In the genomic region with DNA sequence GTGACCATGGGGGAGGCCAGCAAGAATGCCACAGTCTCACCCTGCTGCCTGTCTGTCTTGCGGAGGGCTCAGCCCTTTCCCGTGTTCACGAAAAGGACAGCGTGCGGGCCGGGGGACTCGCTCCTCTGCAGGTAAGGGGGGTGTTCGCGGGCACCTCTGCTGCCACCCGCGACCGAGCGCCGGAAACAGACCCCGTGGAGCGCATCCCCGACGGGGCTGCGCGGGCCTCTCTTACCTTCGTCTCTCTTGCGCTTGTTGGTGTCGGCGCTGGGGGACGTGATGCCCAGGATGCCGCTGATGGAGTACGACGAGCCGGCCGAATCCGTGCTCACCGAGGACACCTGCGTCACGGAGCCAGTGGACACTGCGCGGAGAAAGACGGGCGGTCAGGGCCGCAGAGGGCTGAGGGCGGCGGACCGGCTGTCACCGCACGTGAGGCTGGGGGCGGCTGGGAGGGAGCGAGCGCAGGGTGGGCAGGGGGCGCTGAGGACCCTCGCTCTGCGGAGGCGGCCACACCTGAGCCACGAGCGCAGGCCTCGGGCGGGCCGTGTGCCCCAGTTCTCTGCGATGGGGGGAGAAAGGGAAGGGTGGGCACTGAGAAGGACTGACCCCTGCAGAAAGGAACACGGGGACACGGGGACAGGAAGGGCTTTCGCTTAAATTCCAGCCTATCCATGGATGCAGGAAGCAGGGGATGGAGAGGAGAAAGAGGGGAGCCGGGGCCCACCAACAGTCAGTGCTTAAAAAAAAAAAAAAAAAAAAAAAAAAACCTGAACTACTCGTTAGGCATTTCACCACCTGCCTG, we compare ENCODE assay signal across 14 cellular contexts. TPM values are rescaled to one million over a fixed set of nuclear protein-coding genes. Genes with fewer than 3 reads are reported as not detected.
DNase-seq lines count a peak whose midpoint lies in the region; ATAC-seq and TF ChIP-seq lines count a peak whose summit lies in the region.
"Had no signal": no experiment of that assay in that cellular context is flagged by ENCODE, and none has a peak within 500 bp of the region (broad histone marks: within the 10 kb centered on the region; RNA-seq: fewer than 3 reads in every experiment).

No MANE protein-coding gene starts in this region.

- POLR2A ChIA-PET in activated naive CD8-positive, alpha-beta T cell treated with anti-CD3 and anti-CD28 coated beads, Interleukin-2, amount 10 ng/mL, durations not matched to agents 7 days and 5 days (lab: Charles Lee): no interaction called here

- H3K27ac Mint-ChIP-seq in stimulated activated naive CD8-positive, alpha-beta T cell treated with anti-CD3 and anti-CD28 coated beads, Interleukin-15, Interleukin-2, amounts not matched to agents 100 ng/mL and 50 ng/mL, for 24 hours: peak overlapping the region; percentile 36
- peak overlapping the region; percentile 39 for H3K27ac Mint-ChIP-seq in activated naive CD8-positive, alpha-beta T cell treated with anti-CD3 and anti-CD28 coated beads, Interleukin-2, amount 10 ng/mL, durations not matched to agents 7 days and 5 days
- peak overlapping the region; percentile 92 for H3K27ac Mint-ChIP-seq in memory B cell
- no peak overlapping the region for H3K27ac Mint-ChIP-seq in type B pancreatic cell
- H3K27ac Mint-ChIP-seq: activated naive CD4-positive, alpha-beta T cell treated with anti-CD3 and anti-CD28 coated beads, Interleukin-2, amount 50 U/mL, for 24 hours had no signal

- no peak for DNase-seq in stimulated activated naive CD8-positive, alpha-beta T cell treated with anti-CD3 and anti-CD28 coated beads, Interleukin-15, Interleukin-2, amounts not matched to agents 100 U/mL and 50 U/mL, for 24 hours
- no peak for DNase-seq in activated naive CD8-positive, alpha-beta T cell treated with anti-CD3 and anti-CD28 coated beads, Interleukin-2, amount 10 ng/mL, durations not matched to agents 7 days and 5 days
- DNase-seq in memory B cell (ENCODE audit: low spot score in 2 of 2) (no peak), type B pancreatic cell (ENCODE audit: extremely low spot score, unreplicated experiment) (no peak), NCI-H510A treated with DMSO at 0.1 percent for 48 hours (lab: John Stamatoyannopoulos, UW) (no peak), NCI-H128 (lab: John Stamatoyannopoulos, UW; ENCODE audit: unreplicated experiment) (no peak), Ammon's horn (ENCODE audit: low spot score) (no peak)
- DNase-seq: central memory CD4-positive, alpha-beta T cell; NCI-H1048; SJCRH30; stimulated activated CD4-positive, alpha-beta T cell treated with anti-CD3 and anti-CD28 coated beads, Interleukin-12 subunit alpha, Interleukin-12 subunit beta, amount 100 ng/mL, for 4 hours had no signal

- peaks cover 3% of the 10 kb centered on the region for H3K36me3 Mint-ChIP-seq in stimulated activated naive CD8-positive, alpha-beta T cell treated with anti-CD3 and anti-CD28 coated beads, Interleukin-15, Interleukin-2, amounts not matched to agents 100 ng/mL and 50 ng/mL, for 24 hours (ENCODE audit: low read depth)
- H3K36me3 Mint-ChIP-seq in activated naive CD8-positive, alpha-beta T cell treated with anti-CD3 and anti-CD28 coated beads, Interleukin-2, amount 10 ng/mL, durations not matched to agents 7 days and 5 days: no peaks in the 10 kb centered on the region
- H3K36me3 Mint-ChIP-seq in memory B cell: peaks cover 36% of the 10 kb centered on the region
- no peaks in the 10 kb centered on the region for H3K36me3 Mint-ChIP-seq in type B pancreatic cell
- H3K36me3 Mint-ChIP-seq: activated naive CD4-positive, alpha-beta T cell treated with anti-CD3 and anti-CD28 coated beads, Interleukin-2, amount 50 U/mL, for 24 hours had no signal

- TF ChIP-seq CTCF in type B pancreatic cell (conservative IDR thresholded peaks at IDR 0.05): no peak

- ATAC-seq in stimulated activated naive CD8-positive, alpha-beta T cell treated with anti-CD3 and anti-CD28 coated beads, Interleukin-15, Interleukin-2, amounts not matched to agents 100 U/mL and 50 U/mL, for 24 hours: no peak
- no peak for ATAC-seq in activated naive CD8-positive, alpha-beta T cell treated with anti-CD3 and anti-CD28 coated beads, Interleukin-2, amount 10 ng/mL, durations not matched to agents 7 days and 5 days (ENCODE audit: low read depth)
- ATAC-seq in memory B cell (ENCODE audit: low read depth): peak; percentile 34

- H3K4me1 Mint-ChIP-seq in stimulated activated naive CD8-positive, alpha-beta T cell treated with anti-CD3 and anti-CD28 coated beads, Interleukin-15, Interleukin-2, amounts not matched to agents 100 ng/mL and 50 ng/mL, for 24 hours (ENCODE audit: low read depth): peaks cover 35% of the 10 kb centered on the region
- H3K4me1 Mint-ChIP-seq in activated naive CD8-positive, alpha-beta T cell treated with anti-CD3 and anti-CD28 coated beads, Interleukin-2, amount 10 ng/mL, durations not matched to agents 7 days and 5 days: no peaks in the 10 kb centered on the region
- H3K4me1 Mint-ChIP-seq in memory B cell (peaks cover 66% of the 10 kb centered on the region), type B pancreatic cell (ENCODE audit: unreplicated experiment) (peaks cover 4% of the 10 kb centered on the region)

- peaks cover 68% of the 10 kb centered on the region for H3K27me3 Mint-ChIP-seq in stimulated activated naive CD8-positive, alpha-beta T cell treated with anti-CD3 and anti-CD28 coated beads, Interleukin-15, Interleukin-2, amounts not matched to agents 100 ng/mL and 50 ng/mL, for 24 hours
- H3K27me3 Mint-ChIP-seq in activated naive CD8-positive, alpha-beta T cell treated with anti-CD3 and anti-CD28 coated beads, Interleukin-2, amount 10 ng/mL, durations not matched to agents 7 days and 5 days: peaks cover 63% of the 10 kb centered on the region
- no peaks in the 10 kb centered on the region for H3K27me3 Mint-ChIP-seq in memory B cell
- H3K27me3 Mint-ChIP-seq in type B pancreatic cell: peaks cover 97% of the 10 kb centered on the region

- peak overlapping the region; percentile 59 for H3K4me3 Mint-ChIP-seq in stimulated activated naive CD8-positive, alpha-beta T cell treated with anti-CD3 and anti-CD28 coated beads, Interleukin-15, Interleukin-2, amounts not matched to agents 100 ng/mL and 50 ng/mL, for 24 hours
- H3K4me3 Mint-ChIP-seq in activated naive CD8-positive, alpha-beta T cell treated with anti-CD3 and anti-CD28 coated beads, Interleukin-2, amount 10 ng/mL, durations not matched to agents 7 days and 5 days: peak overlapping the region; percentile 68
- peak overlapping the region; percentile 81 for H3K4me3 Mint-ChIP-seq in memory B cell
- peak overlapping the region; percentile 31 for H3K4me3 Mint-ChIP-seq in type B pancreatic cell

- H3K9me3 Mint-ChIP-seq in stimulated activated naive CD8-positive, alpha-beta T cell treated with anti-CD3 and anti-CD28 coated beads, Interleukin-15, Interleukin-2, amounts not matched to agents 100 ng/mL and 50 ng/mL, for 24 hours: no peaks in the 10 kb centered on the region
- H3K9me3 Mint-ChIP-seq in activated naive CD8-positive, alpha-beta T cell treated with anti-CD3 and anti-CD28 coated beads, Interleukin-2, amount 10 ng/mL, durations not matched to agents 7 days and 5 days: no peaks in the 10 kb centered on the region
- H3K9me3 Mint-ChIP-seq in memory B cell: no peaks in the 10 kb centered on the region
- no peaks in the 10 kb centered on the region for H3K9me3 Mint-ChIP-seq in type B pancreatic cell
- H3K9me3 Mint-ChIP-seq: activated naive CD4-positive, alpha-beta T cell treated with anti-CD3 and anti-CD28 coated beads, Interleukin-2, amount 50 U/mL, for 24 hours had no signal

RNA-seq across cellular contexts. Expression of a gene that starts 31.5 kb away (rescaled TPM):
- total RNA-seq in activated naive CD8-positive, alpha-beta T cell treated with anti-CD3 and anti-CD28 coated beads, Interleukin-2, amount 10 ng/mL, durations not matched to agents 7 days and 5 days: 1 to 10 TPM in 1 of 2 experiments, under 1 TPM in 1; 0.89 to 1.1 TPM
- total RNA-seq in type B pancreatic cell (ENCODE audit: low replicate concordance): not detected in 2 replicates
- total RNA-seq: osteocyte had no signal

Comparison
In these comparisons a context has a peak if more than half of its experiments do, and no peak if none do; other contexts are left out.
1. H3K4me3 Mint-ChIP-seq: peak in every context shown above with its lines; median percentile 81 in memory B cell; 68 in activated naive CD8-positive, alpha-beta T cell treated with anti-CD3 and anti-CD28 coated beads, Interleukin-2, amount 10 ng/mL, durations not matched to agents 7 days and 5 days; 59 in stimulated activated naive CD8-positive, alpha-beta T cell treated with anti-CD3 and anti-CD28 coated beads, Interleukin-15, Interleukin-2, amounts not matched to agents 100 ng/mL and 50 ng/mL, for 24 hours; 31 in type B pancreatic cell.